ENCODE assay signal across 9 cellular contexts in the genomic region with DNA sequence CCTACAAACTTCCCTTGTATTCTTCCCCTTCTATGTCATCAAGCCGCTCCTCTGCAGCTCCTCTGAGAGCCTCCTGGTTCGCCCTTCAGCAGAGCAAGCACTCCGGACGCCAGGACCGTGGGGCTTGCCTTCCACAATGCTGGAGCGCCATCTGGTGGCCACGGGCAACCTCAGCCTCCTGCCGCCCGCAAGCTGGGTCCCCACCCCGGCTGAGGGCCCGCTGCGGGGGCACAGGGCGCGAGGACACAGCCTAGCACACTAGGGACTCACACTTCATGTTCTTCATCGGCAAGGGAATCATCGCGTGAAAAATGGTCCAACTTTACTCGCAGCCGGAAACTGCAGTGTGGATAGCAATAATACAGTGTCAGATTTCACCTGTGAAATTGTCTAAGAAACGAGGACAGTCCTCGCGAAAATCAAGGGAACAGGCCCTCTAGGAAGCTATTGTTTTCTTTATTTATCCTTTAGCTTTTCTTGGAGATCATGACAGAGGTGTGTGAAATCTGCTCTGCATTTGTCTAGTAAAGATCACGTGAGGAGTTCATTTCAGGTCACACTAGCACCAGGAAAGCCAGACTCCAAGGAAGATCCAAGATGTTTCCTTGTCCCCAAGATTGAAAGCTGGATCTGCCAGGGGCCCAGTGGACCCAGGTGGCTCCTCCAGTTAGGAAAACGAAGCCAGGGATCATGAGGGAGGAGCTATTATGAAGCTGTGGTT. TPM values are rescaled to one million over a fixed set of nuclear protein-coding genes. Genes with fewer than 3 reads are reported as not detected.
DNase-seq lines count a peak whose midpoint lies in the region; ATAC-seq and TF ChIP-seq lines count a peak whose summit lies in the region.
"Had no signal": no experiment of that assay in that cellular context is flagged by ENCODE, and none has a peak within 500 bp of the region (broad histone marks: within the 10 kb centered on the region; RNA-seq: fewer than 3 reads in every experiment).

No MANE protein-coding gene starts in this region.

- no peak overlapping the region for H3K27ac ChIP-seq in neural cell (ENCODE audit: low read length)

- H3K4me1 Mint-ChIP-seq in activated T-cell treated with anti-CD3 and anti-CD28 coated beads, Interleukin-2, amount 50 U/mL, for 72 hours (ENCODE audit: low read depth) = peaks cover 5% of the 10 kb centered on the region

- H3K27me3 ChIP-seq in neural cell (ENCODE audit: insufficient read depth, low read depth, low read length) = no peaks in the 10 kb centered on the region

- no peaks in the 10 kb centered on the region for H3K36me3 ChIP-seq in neural cell (ENCODE audit: insufficient read depth, low read length)

- H3K79me2 ChIP-seq in neural cell (replicated peaks; ENCODE audit: insufficient read depth, low read length) = no peaks in the 10 kb centered on the region

- TF ChIP-seq RAD21 in neural cell (conservative IDR thresholded peaks at IDR 0.05) = peak; percentile 93

- ATAC-seq in GM21447 (IDR thresholded peaks at IDR 0.05; ENCODE audit: unreplicated experiment) = peak; percentile 89
- ATAC-seq in activated T-cell treated with anti-CD3 and anti-CD28 coated beads, Interleukin-2, amount 50 U/mL, for 72 hours (replicated peaks in 1 of 2) = peak; percentile 98

- H3K9me3 Mint-ChIP-seq in activated T-cell treated with anti-CD3 and anti-CD28 coated beads, Interleukin-2, amount 50 U/mL, for 72 hours = no peaks in the 10 kb centered on the region
- H3K9me3 Mint-ChIP-seq: dendritic cell treated with granulocyte-macrophage colony-stimulating factor and Interleukin-4, amounts not matched to agents 40 ng/mL and 50 ng/mL, for 4 days had no signal

- H3K27ac Mint-ChIP-seq in activated T-cell treated with anti-CD3 and anti-CD28 coated beads, Interleukin-2, amount 50 U/mL, for 72 hours = no peak overlapping the region
- H3K27ac Mint-ChIP-seq: dendritic cell treated with granulocyte-macrophage colony-stimulating factor and Interleukin-4, amounts not matched to agents 40 ng/mL and 50 ng/mL, for 4 days had no signal

- no peaks in the 10 kb centered on the region for H4K20me1 ChIP-seq in neural cell (ENCODE audit: insufficient read depth)

- H2AFZ ChIP-seq in neural cell (ENCODE audit: low read depth, low read length) = no peak overlapping the region

- no peaks in the 10 kb centered on the region for H3K36me3 Mint-ChIP-seq in activated T-cell treated with anti-CD3 and anti-CD28 coated beads, Interleukin-2, amount 50 U/mL, for 72 hours (ENCODE audit: insufficient read depth in 2 of 2)

- no peak overlapping the region for H3K9ac ChIP-seq in neural cell (ENCODE audit: low read length)

- no peak overlapping the region for H3K4me3 ChIP-seq in neural cell (ENCODE audit: low read length)

- no peak for TF ChIP-seq EP300 in neural cell (conservative IDR thresholded peaks at IDR 0.05; ENCODE audit: poor library complexity, severe bottlenecking)

- no peaks in the 10 kb centered on the region for H3K9me3 ChIP-seq in neural cell (ENCODE audit: low read length)

- no peak overlapping the region for H3K4me3 Mint-ChIP-seq in activated T-cell treated with anti-CD3 and anti-CD28 coated beads, Interleukin-2, amount 50 U/mL, for 72 hours
- H3K4me3 Mint-ChIP-seq: dendritic cell treated with granulocyte-macrophage colony-stimulating factor and Interleukin-4, amounts not matched to agents 40 ng/mL and 50 ng/mL, for 4 days had no signal

- H3K27me3 Mint-ChIP-seq in activated T-cell treated with anti-CD3 and anti-CD28 coated beads, Interleukin-2, amount 50 U/mL, for 72 hours (ENCODE audit: low read depth) = no peaks in the 10 kb centered on the region

- H3K4me2 ChIP-seq in neural cell (ENCODE audit: low read length) = no peak overlapping the region

- DNase-seq in COR-L47 (lab: John Stamatoyannopoulos, UW) (peak; percentile 70), KG1 (lab: John Stamatoyannopoulos, UW) (peak; percentile 50), fibroblast of peridontal ligament (ENCODE audit: extremely low read depth) (peak; percentile 92)
- peak; percentile 90 to 91 for DNase-seq in activated T-cell treated with anti-CD3 and anti-CD28 coated beads, Interleukin-2, amount 50 U/mL, for 72 hours
- peak; percentile 79 for DNase-seq in stimulated activated naive CD4-positive, alpha-beta T cell treated with Interleukin-2 at 50 U/mL for 16 hours (lab: John Stamatoyannopoulos, UW)

- TF ChIP-seq CTCF in neural cell (IDR thresholded peaks at IDR 0.05; ENCODE audit: poor library complexity, severe bottlenecking) = peak; percentile 96

- H3F3A ChIP-seq in neural cell (ENCODE audit: insufficient read depth, low read length, poor library complexity, severe bottlenecking) = no peaks in the 10 kb centered on the region

- H3K9me2 ChIP-seq in neural cell (ENCODE audit: insufficient read depth, low read length) = no peaks in the 10 kb centered on the region

TF ChIP-seq in PFSK-1, 5 proteins besides CTCF, POLR2A, EP300 and RAD21:
- peak; percentile 69 for TF ChIP-seq FOXP2 (optimal IDR thresholded peaks at IDR 0.05; ENCODE audit: borderline replicate concordance, extremely low read depth, extremely low read length, insufficient read depth)
- TF ChIP-seq, protein P1, sequence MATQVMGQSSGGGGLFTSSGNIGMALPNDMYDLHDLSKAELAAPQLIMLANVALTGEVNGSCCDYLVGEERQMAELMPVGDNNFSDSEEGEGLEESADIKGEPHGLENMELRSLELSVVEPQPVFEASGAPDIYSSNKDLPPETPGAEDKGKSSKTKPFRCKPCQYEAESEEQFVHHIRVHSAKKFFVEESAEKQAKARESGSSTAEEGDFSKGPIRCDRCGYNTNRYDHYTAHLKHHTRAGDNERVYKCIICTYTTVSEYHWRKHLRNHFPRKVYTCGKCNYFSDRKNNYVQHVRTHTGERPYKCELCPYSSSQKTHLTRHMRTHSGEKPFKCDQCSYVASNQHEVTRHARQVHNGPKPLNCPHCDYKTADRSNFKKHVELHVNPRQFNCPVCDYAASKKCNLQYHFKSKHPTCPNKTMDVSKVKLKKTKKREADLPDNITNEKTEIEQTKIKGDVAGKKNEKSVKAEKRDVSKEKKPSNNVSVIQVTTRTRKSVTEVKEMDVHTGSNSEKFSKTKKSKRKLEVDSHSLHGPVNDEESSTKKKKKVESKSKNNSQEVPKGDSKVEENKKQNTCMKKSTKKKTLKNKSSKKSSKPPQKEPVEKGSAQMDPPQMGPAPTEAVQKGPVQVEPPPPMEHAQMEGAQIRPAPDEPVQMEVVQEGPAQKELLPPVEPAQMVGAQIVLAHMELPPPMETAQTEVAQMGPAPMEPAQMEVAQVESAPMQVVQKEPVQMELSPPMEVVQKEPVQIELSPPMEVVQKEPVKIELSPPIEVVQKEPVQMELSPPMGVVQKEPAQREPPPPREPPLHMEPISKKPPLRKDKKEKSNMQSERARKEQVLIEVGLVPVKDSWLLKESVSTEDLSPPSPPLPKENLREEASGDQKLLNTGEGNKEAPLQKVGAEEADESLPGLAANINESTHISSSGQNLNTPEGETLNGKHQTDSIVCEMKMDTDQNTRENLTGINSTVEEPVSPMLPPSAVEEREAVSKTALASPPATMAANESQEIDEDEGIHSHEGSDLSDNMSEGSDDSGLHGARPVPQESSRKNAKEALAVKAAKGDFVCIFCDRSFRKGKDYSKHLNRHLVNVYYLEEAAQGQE (IDR thresholded peaks at IDR 0.05; ENCODE audit: insufficient read depth in 1 of 2, low read depth in 2 of 2, low read length in 2 of 2) = no peak

TF ChIP-seq in neural cell, 6 proteins besides CTCF, POLR2A, EP300 and RAD21:
- TF ChIP-seq TAF1 (IDR thresholded peaks at IDR 0.05; ENCODE audit: low read depth) (peak; percentile 40), POLR2AphosphoS5 (IDR thresholded peaks at IDR 0.05) (no peak), SMC3 (conservative IDR thresholded peaks at IDR 0.05; ENCODE audit: poor library complexity) (peak; percentile 95)

RNA-seq across cellular contexts. Expression of a gene that starts 5.8 kb away (rescaled TPM):
- not detected for polyA plus RNA-seq in PFSK-1 (2012; ENCODE audit: insufficient read length, low read depth)
- total RNA-seq in activated T-cell treated with anti-CD3 and anti-CD28 coated beads, Interleukin-2, amount 50 U/mL, for 72 hours = not detected
- not detected in 2 replicates for polyA plus RNA-seq in neural cell
- not detected in 2 replicates for polyA minus RNA-seq in neural cell

RNA-seq across cellular contexts. Expression of a gene that starts 18.4 kb away (rescaled TPM):
- 2.2 TPM for polyA plus RNA-seq in PFSK-1 (2012; ENCODE audit: insufficient read length, low read depth)
- total RNA-seq in activated T-cell treated with anti-CD3 and anti-CD28 coated beads, Interleukin-2, amount 50 U/mL, for 72 hours = under 1 TPM in 1 of 2 donors, not detected in 1; 0.09 TPM
- polyA plus RNA-seq in neural cell = 1.1 TPM in 1 of 2 replicates, not detected in the other
- polyA minus RNA-seq in neural cell = not detected in 2 replicates

RNA-seq across cellular contexts. Expression of a gene that starts 55.2 kb away (rescaled TPM):
- 40.2 TPM for polyA plus RNA-seq in PFSK-1 (2012; ENCODE audit: insufficient read length, low read depth)
- 100 to 1,000 TPM; 198 to 239 TPM for total RNA-seq in activated T-cell treated with anti-CD3 and anti-CD28 coated beads, Interleukin-2, amount 50 U/mL, for 72 hours
- 88.2 and 96.3 TPM in 2 replicates for polyA plus RNA-seq in neural cell
- 69.4 and 93.9 TPM in 2 replicates for polyA minus RNA-seq in neural cell
